In genomic region chr4:135344492-135344891, GRCh38 we compare ENCODE assay signal across 21 cellular contexts.
"Had no signal": no experiment of that assay in that cellular context is flagged by ENCODE, and none has a peak within 500 bp of the region (broad histone marks: within the 10 kb centered on the region; RNA-seq: fewer than 3 reads in every experiment).

No MANE protein-coding gene starts in this region.

- H3K4me1 ChIP-seq: colonic mucosa, esophagus squamous epithelium, gastrocnemius medialis, heart left ventricle, left lung, lower lobe of right lung had no signal

- ATAC-seq: effector memory CD8-positive, alpha-beta T cell; esophagus mucosa; gastrocnemius medialis; heart left ventricle; left cardiac atrium; left lung; left ventricle myocardium superior; mucosa of descending colon had no signal

- H3K27ac ChIP-seq: colonic mucosa, epithelial cell of prostate, esophagus squamous epithelium, gastrocnemius medialis, heart left ventricle, hepatocyte, left lung, lower lobe of right lung had no signal

- H3K36me3 ChIP-seq: colonic mucosa, esophagus squamous epithelium, gastrocnemius medialis, heart left ventricle, left lung, lower lobe of right lung had no signal

- DNase-seq: colonic mucosa; cortex of kidney; effector CD8-positive, alpha-beta T cell; effector memory CD8-positive, alpha-beta T cell; erythroblast; esophagus squamous epithelium; foreskin fibroblast; foreskin melanocyte; gastrocnemius medialis; heart left ventricle; hypothalamus; left cardiac atrium; left lung; left ventricle myocardium superior; lower lobe of right lung; mesenchymal stem cell; mucosa of descending colon; naive B cell had no signal

- H3K9me3 ChIP-seq: colonic mucosa, gastrocnemius medialis, left lung, lower lobe of right lung, mucosa of descending colon had no signal

- H3K4me3 ChIP-seq: colonic mucosa, esophagus squamous epithelium, gastrocnemius medialis, heart left ventricle, hepatocyte, left lung, lower lobe of right lung, mucosa of descending colon had no signal

- H2AFZ ChIP-seq: hepatocyte had no signal

- H3K27me3 ChIP-seq: colonic mucosa, esophagus squamous epithelium, gastrocnemius medialis, heart left ventricle, hepatocyte, left lung had no signal

- H3K4me2 ChIP-seq: hepatocyte had no signal
